ENCODE assay signal across 19 cellular contexts in genomic region chr9:24118170-24118569, GRCh38.
DNase-seq lines count a peak whose midpoint lies in the region; ATAC-seq lines count a peak whose summit lies in the region.
"Had no signal": no experiment of that assay in that cellular context is flagged by ENCODE, and none has a peak within 500 bp of the region (broad histone marks: within the 10 kb centered on the region; RNA-seq: fewer than 3 reads in every experiment).

No MANE protein-coding gene starts in this region.

- H3K4me1 ChIP-seq in SJCRH30: no peaks in the 10 kb centered on the region
- H3K4me1 ChIP-seq: Caco-2 had no signal

- H3K4me3 ChIP-seq in SJCRH30: no peak overlapping the region
- H3K4me3 ChIP-seq: K562, SK-N-MC had no signal

- H3K27ac ChIP-seq in SJCRH30: no peak overlapping the region
- H3K27ac ChIP-seq: SK-N-MC had no signal

- H3K4me1 Mint-ChIP-seq in activated T-helper 17 cell treated with anti-CD3 and anti-CD28 coated beads, Interleukin-2, amount 50 U/mL, for 72 hours: no peaks in the 10 kb centered on the region

- H3K9me3 Mint-ChIP-seq in activated T-helper 17 cell treated with anti-CD3 and anti-CD28 coated beads, Interleukin-2, amount 50 U/mL, for 72 hours: peaks cover 8% of the 10 kb centered on the region

- no peaks in the 10 kb centered on the region for H3K36me3 Mint-ChIP-seq in activated T-helper 17 cell treated with anti-CD3 and anti-CD28 coated beads, Interleukin-2, amount 50 U/mL, for 72 hours (ENCODE audit: low read depth)

- no peak overlapping the region for H3K27ac Mint-ChIP-seq in activated T-helper 17 cell treated with anti-CD3 and anti-CD28 coated beads, Interleukin-2, amount 50 U/mL, for 72 hours
- H3K27ac Mint-ChIP-seq: CD4-positive, alpha-beta T cell had no signal

- no peaks in the 10 kb centered on the region for H3K9me3 ChIP-seq in SJCRH30 (replicated peaks)
- H3K9me3 ChIP-seq: Caco-2 had no signal

- no peaks in the 10 kb centered on the region for H3K27me3 Mint-ChIP-seq in activated T-helper 17 cell treated with anti-CD3 and anti-CD28 coated beads, Interleukin-2, amount 50 U/mL, for 72 hours
- H3K27me3 Mint-ChIP-seq: CD4-positive, alpha-beta T cell had no signal

- H3K36me3 ChIP-seq in SJCRH30: no peaks in the 10 kb centered on the region

- no peaks in the 10 kb centered on the region for H3K27me3 ChIP-seq in SJCRH30

- no peak for ATAC-seq in activated T-helper 17 cell treated with anti-CD3 and anti-CD28 coated beads, Interleukin-2, amount 50 U/mL, for 72 hours (replicated peaks)
- ATAC-seq: K562, Panc1 had no signal

- DNase-seq in A172 (ENCODE audit: low spot score) (peak; percentile 33), HPDE6-E6E7 (ENCODE audit: extremely low spot score) (peak; percentile 4), SJCRH30 (peak; percentile 5 to 9), islet precursor cell (peak; percentile 87), mesenteric fat pad (ENCODE audit: low spot score) (no peak), GM19238 (ENCODE audit: insufficient read length, low spot score) (no peak)
- no peak for DNase-seq in stimulated activated naive CD4-positive, alpha-beta T cell treated with Interleukin-2 at 50 U/mL for 16 hours (lab: John Stamatoyannopoulos, UW)
- DNase-seq: Caco-2; CD4-positive, alpha-beta T cell; NCI-H1105 treated with DMSO at 0.1 percent for 48 hours; NCI-H1694 treated with DMSO at 0.1 percent for 48 hours; NCI-H2107; NCI-H2227 treated with DMSO at 0.1 percent for 48 hours; NCI-H524 treated with DMSO at 0.1 percent for 48 hours; Right ventricle myocardium superior had no signal

- no peak overlapping the region for H3K4me3 Mint-ChIP-seq in activated T-helper 17 cell treated with anti-CD3 and anti-CD28 coated beads, Interleukin-2, amount 50 U/mL, for 72 hours
- H3K4me3 Mint-ChIP-seq: CD4-positive, alpha-beta T cell had no signal

Comparison
In these comparisons a context has a peak if more than half of its experiments do, and no peak if none do; other contexts are left out.
1. DNase-seq: peak in A172 (single experiment), HPDE6-E6E7 (single experiment), SJCRH30 (2 of 2) and islet precursor cell (single experiment); none in stimulated activated naive CD4-positive, alpha-beta T cell treated with Interleukin-2 at 50 U/mL for 16 hours (single experiment), mesenteric fat pad (single experiment) and GM19238 (single experiment).